ENCODE assay signal across 8 cellular contexts in genomic region chr9:21994526-21994995, GRCh38. TPM values are rescaled to one million over a fixed set of nuclear protein-coding genes. Genes with fewer than 3 reads are reported as not detected.
A peak's percentile ranks its signal among the peaks of the same experiment; 100 is the strongest.
DNase-seq lines count a peak whose midpoint lies in the region; ATAC-seq, FAIRE-seq and TF ChIP-seq lines count a peak whose summit lies in the region.

Gene CDKN2B-AS1, plus strand, starts transcription at chr9:21994791.

- H3K36me3 ChIP-seq in BLaER1 (peaks cover 4% of the 10 kb centered on the region; the same call in 1 of the 2 replicates), fibroblast of lung (ENCODE audit: control insufficient read depth, insufficient read depth, low read length) (no peaks in the 10 kb centered on the region)

- H3K4me3 Mint-ChIP-seq in activated CD8-positive, alpha-beta T cell treated with anti-CD3 and anti-CD28 coated beads for 36 hours, result peak within 1 kb of the TSS; percentile 96
- H3K4me3 Mint-ChIP-seq in natural killer cell treated with Interleukin-12 subunit alpha and Interleukin-12 subunit beta and Interleukin-15 and Interleukin-18, amount 100 ng/mL, for 72 hours, result peak within 1 kb of the TSS; percentile 92

- peaks cover 16% of the 10 kb centered on the region for H3K4me1 ChIP-seq in BLaER1
- peaks cover 4% of the 10 kb centered on the region for H3K4me1 ChIP-seq in fibroblast of lung (ENCODE audit: control insufficient read depth, extremely low read depth, insufficient read depth, low read length)

- peak within 1 kb of the TSS; percentile 86 for H3K9ac ChIP-seq in BLaER1
- H3K9ac ChIP-seq in fibroblast of lung (ENCODE audit: insufficient read depth, low read length), result peak within 1 kb of the TSS; percentile 96

- H3K4me3 ChIP-seq in BLaER1, result peak within 1 kb of the TSS; percentile 80
- H3K4me3 ChIP-seq in fibroblast of lung (replicated peaks in 1 of 4; ENCODE audit: control extremely low read depth in 1 of 4, insufficient read depth in 1 of 4, low read depth in 3 of 4, low read length in 4 of 4), result peak within 1 kb of the TSS; percentile 79 to 98 (median 90)

- POLR2A ChIA-PET in activated CD8-positive, alpha-beta T cell treated with anti-CD3 and anti-CD28 coated beads for 36 hours (lab: Charles Lee), result interaction anchor here (0.9 to 1.4 kb wide), 5 partner anchors 13 to 110 kb away, joined by 3 to 4 read pairs (median 3); no protein-coding TSS in a partner anchor

- H3K36me3 Mint-ChIP-seq in activated CD8-positive, alpha-beta T cell treated with anti-CD3 and anti-CD28 coated beads for 36 hours (ENCODE audit: low read depth), result peaks cover 2% of the 10 kb centered on the region
- no peaks in the 10 kb centered on the region for H3K36me3 Mint-ChIP-seq in natural killer cell treated with Interleukin-12 subunit alpha and Interleukin-12 subunit beta and Interleukin-15 and Interleukin-18, amount 100 ng/mL, for 72 hours

- H2AFZ ChIP-seq in fibroblast of lung (ENCODE audit: low read length), result peak within 1 kb of the TSS; percentile 96

- no peak for TF ChIP-seq CTCF in activated CD8-positive, alpha-beta T cell treated with anti-CD3 and anti-CD28 coated beads for 36 hours (IDR thresholded peaks at IDR 0.05)
- no peak for TF ChIP-seq CTCF in fibroblast of lung (conservative IDR thresholded peaks at IDR 0.05 in 1 of 2, IDR thresholded peaks at IDR 0.05 in 1 of 2; ENCODE audit: low read depth in 1 of 2, low read length in 2 of 2)

- DNase-seq in NCI-H2196 (lab: John Stamatoyannopoulos, UW; ENCODE audit: unreplicated experiment) (peak; percentile 90), fibroblast of lung (ENCODE audit: low read depth in 2 of 2) (peak; percentile 58 to 84), GM12891 (ENCODE audit: insufficient read length, low spot score) (no peak)
- peak; percentile 54 for DNase-seq in activated CD8-positive, alpha-beta T cell treated with anti-CD3 and anti-CD28 coated beads for 36 hours
- DNase-seq in natural killer cell treated with Interleukin-12 subunit alpha and Interleukin-12 subunit beta and Interleukin-15 and Interleukin-18, amount 100 ng/mL, for 72 hours (ENCODE audit: low spot score), result peak; percentile 63

- H3K79me2 ChIP-seq in fibroblast of lung (ENCODE audit: control insufficient read depth, insufficient read depth, low read length), result peaks cover 33% of the 10 kb centered on the region

- H3K27ac Mint-ChIP-seq in activated CD8-positive, alpha-beta T cell treated with anti-CD3 and anti-CD28 coated beads for 36 hours, result peak within 1 kb of the TSS; percentile 95
- H3K27ac Mint-ChIP-seq in natural killer cell treated with Interleukin-12 subunit alpha and Interleukin-12 subunit beta and Interleukin-15 and Interleukin-18, amount 100 ng/mL, for 72 hours, result peak within 1 kb of the TSS; percentile 90

- no peaks in the 10 kb centered on the region for H3K9me3 Mint-ChIP-seq in activated CD8-positive, alpha-beta T cell treated with anti-CD3 and anti-CD28 coated beads for 36 hours
- no peaks in the 10 kb centered on the region for H3K9me3 Mint-ChIP-seq in natural killer cell treated with Interleukin-12 subunit alpha and Interleukin-12 subunit beta and Interleukin-15 and Interleukin-18, amount 100 ng/mL, for 72 hours

- no peak for TF ChIP-seq POLR2A in GM12891 (IDR thresholded peaks at IDR 0.05; ENCODE audit: low read depth, low read length)

- peaks cover 13% of the 10 kb centered on the region for H3K4me1 Mint-ChIP-seq in activated CD8-positive, alpha-beta T cell treated with anti-CD3 and anti-CD28 coated beads for 36 hours (ENCODE audit: low read depth)
- H3K4me1 Mint-ChIP-seq in natural killer cell treated with Interleukin-12 subunit alpha and Interleukin-12 subunit beta and Interleukin-15 and Interleukin-18, amount 100 ng/mL, for 72 hours (ENCODE audit: low read depth in 2 of 2), result peaks cover 16 to 19% of the 10 kb centered on the region in 2 donors

- intact Hi-C loops in activated CD8-positive, alpha-beta T cell treated with anti-CD3 and anti-CD28 coated beads for 36 hours (cut with micrococcal nuclease), result no loop called here

- H3K27me3 ChIP-seq in BLaER1 (peaks cover 83% of the 10 kb centered on the region), fibroblast of lung (ENCODE audit: control insufficient read depth, insufficient read depth, low read length) (no peaks in the 10 kb centered on the region)

- H3K27ac ChIP-seq in BLaER1 (peak within 1 kb of the TSS; percentile 88), fibroblast of lung (ENCODE audit: insufficient read depth, low read length) (peak within 1 kb of the TSS; percentile 98)

- FAIRE-seq in GM12891 (lab: Jason Lieb, UNC), result no peak

- peak within 1 kb of the TSS; percentile 88 for H3K4me2 ChIP-seq in BLaER1
- peak within 1 kb of the TSS; percentile 90 for H3K4me2 ChIP-seq in fibroblast of lung (ENCODE audit: extremely low read depth, insufficient read depth, low read length)

- H3K27me3 Mint-ChIP-seq in activated CD8-positive, alpha-beta T cell treated with anti-CD3 and anti-CD28 coated beads for 36 hours, result peaks cover 46% of the 10 kb centered on the region
- peaks cover 10 to 17% of the 10 kb centered on the region in 2 donors for H3K27me3 Mint-ChIP-seq in natural killer cell treated with Interleukin-12 subunit alpha and Interleukin-12 subunit beta and Interleukin-15 and Interleukin-18, amount 100 ng/mL, for 72 hours

- ATAC-seq in GM18873 (IDR thresholded peaks at IDR 0.05; ENCODE audit: low FRiP score, unreplicated experiment), result peak; percentile 18
- ATAC-seq in HG03095 (IDR thresholded peaks at IDR 0.05; ENCODE audit: unreplicated experiment), result peak; percentile 42
- peak; percentile 57 for ATAC-seq in activated CD8-positive, alpha-beta T cell treated with anti-CD3 and anti-CD28 coated beads for 36 hours
- peak; percentile 73 to 75 for ATAC-seq in natural killer cell treated with Interleukin-12 subunit alpha and Interleukin-12 subunit beta and Interleukin-15 and Interleukin-18, amount 100 ng/mL, for 72 hours

- CTCF ChIA-PET in activated CD8-positive, alpha-beta T cell treated with anti-CD3 and anti-CD28 coated beads for 36 hours (lab: Charles Lee), result interaction anchor here (0.9 to 2.2 kb wide), 12 partner anchors 13 to 195 kb away, joined by 3 to 14 read pairs (median 4); partner anchors contain the start of gene CDKN2B

- H3K9me3 ChIP-seq in BLaER1 (peaks cover 8% of the 10 kb centered on the region), fibroblast of lung (ENCODE audit: control insufficient read depth, insufficient read depth, low read depth, low read length) (no peaks in the 10 kb centered on the region)

- peaks cover 63% of the 10 kb centered on the region for H4K20me1 ChIP-seq in BLaER1
- H4K20me1 ChIP-seq in fibroblast of lung (ENCODE audit: control insufficient read depth, extremely low read depth, insufficient read depth, low read length), result no peaks in the 10 kb centered on the region

TF ChIP-seq in GM12891, 5 proteins besides CTCF, POLR2A, EP300 and RAD21:
- TF ChIP-seq PAX5 (IDR thresholded peaks at IDR 0.05; ENCODE audit: insufficient read depth, low read length, severe bottlenecking), result no peak
- TF ChIP-seq POLR2AphosphoS5 (IDR thresholded peaks at IDR 0.05; ENCODE audit: low read depth, low read length), result no peak
- TF ChIP-seq TAF1 (IDR thresholded peaks at IDR 0.05; ENCODE audit: low read depth, low read length), result no peak
- TF ChIP-seq SPI1 (IDR thresholded peaks at IDR 0.05; ENCODE audit: low read depth, low read length), result no peak
- TF ChIP-seq POU2F2 (IDR thresholded peaks at IDR 0.05; ENCODE audit: low read depth, low read length), result no peak

RNA-seq across cellular contexts. Expression of gene CDKN2B-AS1, which starts in this region (rescaled TPM):
- total RNA-seq in activated CD8-positive, alpha-beta T cell treated with anti-CD3 and anti-CD28 coated beads for 36 hours, result under 1 TPM; 0.41 to 0.81 TPM
- 3.9 and 7.6 TPM in 2 replicates for total RNA-seq in fibroblast of lung
- 1.1 and 1.7 TPM in 2 replicates for polyA plus RNA-seq in fibroblast of lung
- polyA plus RNA-seq in fibroblast of lung (2012), result 1.0 and 1.1 TPM in 2 replicates
- polyA minus RNA-seq in fibroblast of lung (ENCODE audit: low replicate concordance), result not detected in 2 replicates
- total RNA-seq in natural killer cell treated with Interleukin-12 subunit alpha and Interleukin-12 subunit beta and Interleukin-15 and Interleukin-18, amount 100 ng/mL, for 72 hours, result 1 to 10 TPM; 2.0 to 2.4 TPM
- 0.14 TPM for polyA plus RNA-seq in GM12891 (2012; ENCODE audit: low read depth, missing spikeins)

Comparison
In these comparisons a context has a peak if more than half of its experiments do, and no peak if none do; other contexts are left out.
1. Peak in DNase-seq and ATAC-seq in activated CD8-positive, alpha-beta T cell treated with anti-CD3 and anti-CD28 coated beads for 36 hours; RNA of the gene not detected or under 1 TPM.
2. ATAC-seq: peak in every context shown above with its lines; median percentile 74 in natural killer cell treated with Interleukin-12 subunit alpha and Interleukin-12 subunit beta and Interleukin-15 and Interleukin-18, amount 100 ng/mL, for 72 hours; 57 in activated CD8-positive, alpha-beta T cell treated with anti-CD3 and anti-CD28 coated beads for 36 hours; 42 in HG03095; 18 in GM18873.